In genomic region chr11:62574363-62575057, GRCh38 we compare ENCODE assay signal across 1 cellular context.
TF ChIP-seq lines count a peak whose summit lies in the region.

No MANE protein-coding gene starts in this region.

TF ChIP-seq in SK-N-SH, 30 proteins besides CTCF, POLR2A, EP300 and RAD21 (continued from another document):
- TF ChIP-seq RFX5 (IDR thresholded peaks at IDR 0.05; ENCODE audit: low read length) (no peak), MXI1 (IDR thresholded peaks at IDR 0.05; ENCODE audit: low read depth, low read length) (no peak), TEAD4 (IDR thresholded peaks at IDR 0.05; ENCODE audit: borderline replicate concordance, insufficient read depth) (no peak), EZH2phosphoT487 (IDR thresholded peaks at IDR 0.05; ENCODE audit: borderline replicate concordance, low read depth) (no peak), ZBTB33 (IDR thresholded peaks at IDR 0.05; ENCODE audit: borderline replicate concordance, low read depth) (no peak), SIN3A (IDR thresholded peaks at IDR 0.05; ENCODE audit: borderline replicate concordance, low read depth, low read length) (no peak), FOXJ3 (CRISPR knock-in tag; IDR thresholded peaks at IDR 0.05) (no peak), YY1 (IDR thresholded peaks at IDR 0.05; ENCODE audit: low read depth) (no peak)
